ENCODE assay signal across 18 cellular contexts in the genomic region with DNA sequence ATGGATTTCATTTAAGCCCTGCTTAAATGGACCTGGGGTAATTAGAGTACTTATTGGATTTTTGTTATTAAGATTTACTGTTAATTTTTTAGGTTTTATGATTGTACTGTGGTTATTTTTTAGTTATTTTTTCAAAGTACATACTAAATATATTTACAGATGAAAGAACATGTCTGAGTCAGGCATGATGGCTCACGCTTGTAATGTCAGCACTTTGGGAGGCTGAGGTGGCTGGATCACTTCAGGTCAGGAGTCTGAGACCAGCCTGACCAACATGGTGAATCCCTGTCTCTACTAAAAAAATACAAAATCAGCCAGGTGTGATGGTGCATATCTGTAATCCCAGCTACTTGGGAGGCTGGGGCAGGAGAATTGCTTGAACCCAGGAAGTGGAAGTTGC.
"Had no signal": no experiment of that assay in that cellular context is flagged by ENCODE, and none has a peak within 500 bp of the region (broad histone marks: within the 10 kb centered on the region; RNA-seq: fewer than 3 reads in every experiment).

No MANE protein-coding gene starts in this region.

- H3K27me3 Mint-ChIP-seq: activated CD4-positive, alpha-beta memory T cell treated with anti-CD3 and anti-CD28 coated beads for 36 hours; activated naive CD8-positive, alpha-beta T cell treated with anti-CD3 and anti-CD28 coated beads for 36 hours; naive thymus-derived CD4-positive, alpha-beta T cell; stimulated activated naive CD8-positive, alpha-beta T cell treated with anti-CD3 and anti-CD28 coated beads, Interleukin-15, Interleukin-2, amounts not matched to agents 100 ng/mL and 50 ng/mL, for 24 hours had no signal

- H3K36me3 ChIP-seq: colonic mucosa, left lung, neural progenitor cell, right atrium auricular region, tibial artery, vagina had no signal

- H3K4me1 ChIP-seq: colonic mucosa, left lung, neural progenitor cell, psoas muscle, right atrium auricular region, vagina had no signal

- H2AFZ ChIP-seq: neural progenitor cell had no signal

- H3K9me3 Mint-ChIP-seq: activated CD4-positive, alpha-beta memory T cell treated with anti-CD3 and anti-CD28 coated beads for 36 hours; activated naive CD8-positive, alpha-beta T cell treated with anti-CD3 and anti-CD28 coated beads for 36 hours; neural progenitor cell; stimulated activated naive CD8-positive, alpha-beta T cell treated with anti-CD3 and anti-CD28 coated beads, Interleukin-15, Interleukin-2, amounts not matched to agents 100 ng/mL and 50 ng/mL, for 24 hours; T-helper 1 cell treated with Interleukin-12 subunit alpha and Interleukin-12 subunit beta and Interleukin-4 antibody, amounts not matched to agents 30 μg/mL and 1 μg/mL, for 36 hours had no signal

- H3K36me3 Mint-ChIP-seq: activated CD4-positive, alpha-beta memory T cell treated with anti-CD3 and anti-CD28 coated beads for 36 hours; activated naive CD8-positive, alpha-beta T cell treated with anti-CD3 and anti-CD28 coated beads for 36 hours; neural progenitor cell had no signal

- H3K4me3 ChIP-seq: colonic mucosa, neural progenitor cell, psoas muscle, right atrium auricular region, tibial artery, vagina had no signal

- H3K9ac ChIP-seq: neural progenitor cell had no signal

- H3K4me2 ChIP-seq: neural progenitor cell had no signal

- H3K27ac Mint-ChIP-seq: activated CD4-positive, alpha-beta memory T cell treated with anti-CD3 and anti-CD28 coated beads for 36 hours; activated naive CD8-positive, alpha-beta T cell treated with anti-CD3 and anti-CD28 coated beads for 36 hours; neural progenitor cell; stimulated activated naive CD8-positive, alpha-beta T cell treated with anti-CD3 and anti-CD28 coated beads, Interleukin-15, Interleukin-2, amounts not matched to agents 100 ng/mL and 50 ng/mL, for 24 hours; T-helper 1 cell treated with Interleukin-12 subunit alpha and Interleukin-12 subunit beta and Interleukin-4 antibody, amounts not matched to agents 30 μg/mL and 1 μg/mL, for 36 hours had no signal

- ATAC-seq: naive thymus-derived CD4-positive, alpha-beta T cell; psoas muscle had no signal

- H3K27me3 ChIP-seq: colonic mucosa, left lung, neural progenitor cell, right atrium auricular region, tibial artery, vagina had no signal

- H3K27ac ChIP-seq: colonic mucosa, neural progenitor cell, psoas muscle, right atrium auricular region, tibial artery, vagina had no signal

- DNase-seq: activated CD4-positive, alpha-beta memory T cell treated with anti-CD3 and anti-CD28 coated beads for 36 hours; activated CD4-positive, alpha-beta T cell treated with anti-CD3 and anti-CD28 coated beads for 4 hours; activated CD4-positive, CD25-positive, alpha-beta regulatory T cell; activated naive CD4-positive, alpha-beta T cell treated with Interleukin-2 at 50 U/mL for 16 hours; activated naive CD8-positive, alpha-beta T cell treated with anti-CD3 and anti-CD28 coated beads for 36 hours; activated T-cell treated with anti-CD3 and anti-CD28 coated beads, Interleukin-2, amount 50 U/mL, for 48 hours; colonic mucosa; foreskin fibroblast; left lung; naive thymus-derived CD4-positive, alpha-beta T cell; psoas muscle; substantia nigra; tibial artery had no signal

- H3K4me1 Mint-ChIP-seq: activated naive CD8-positive, alpha-beta T cell treated with anti-CD3 and anti-CD28 coated beads for 36 hours; naive thymus-derived CD4-positive, alpha-beta T cell had no signal

- H3K4me3 Mint-ChIP-seq: activated CD4-positive, alpha-beta memory T cell treated with anti-CD3 and anti-CD28 coated beads for 36 hours; activated naive CD8-positive, alpha-beta T cell treated with anti-CD3 and anti-CD28 coated beads for 36 hours; naive thymus-derived CD4-positive, alpha-beta T cell; neural progenitor cell; stimulated activated naive CD8-positive, alpha-beta T cell treated with anti-CD3 and anti-CD28 coated beads, Interleukin-15, Interleukin-2, amounts not matched to agents 100 ng/mL and 50 ng/mL, for 24 hours; T-helper 1 cell treated with Interleukin-12 subunit alpha and Interleukin-12 subunit beta and Interleukin-4 antibody, amounts not matched to agents 30 μg/mL and 1 μg/mL, for 36 hours had no signal
